Comparison of ENCODE assay signal across 1 cellular context in the genomic region with DNA sequence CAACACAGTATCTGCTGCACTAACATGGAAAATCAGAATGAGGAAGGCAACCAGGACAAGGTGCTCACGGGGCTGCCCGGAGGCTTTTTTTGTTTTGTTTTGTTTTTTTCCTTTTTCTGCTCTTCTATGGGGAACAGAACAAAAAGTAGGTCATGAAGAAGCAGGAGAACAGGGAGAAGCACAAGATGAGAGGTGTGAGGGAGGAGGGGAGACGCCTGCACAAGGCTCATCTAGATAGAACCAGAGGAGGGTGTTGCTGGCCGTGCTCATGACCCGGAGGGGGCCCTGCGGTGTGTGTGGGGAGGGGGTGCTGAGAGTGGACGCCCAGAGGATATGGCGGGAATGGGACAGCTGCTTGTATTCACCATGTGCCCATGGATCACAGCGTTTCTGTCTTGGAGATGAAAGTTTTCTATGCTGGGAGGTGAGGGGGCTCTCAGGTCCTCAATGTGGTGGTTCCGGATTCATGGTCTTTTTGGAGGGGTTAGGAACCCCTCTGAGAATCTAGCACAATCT.
TF ChIP-seq lines count a peak whose summit lies in the region.

No MANE protein-coding gene starts in this region.

TF ChIP-seq in H1, 55 proteins besides CTCF, POLR2A, EP300 and RAD21:
- TF ChIP-seq, protein P1, sequence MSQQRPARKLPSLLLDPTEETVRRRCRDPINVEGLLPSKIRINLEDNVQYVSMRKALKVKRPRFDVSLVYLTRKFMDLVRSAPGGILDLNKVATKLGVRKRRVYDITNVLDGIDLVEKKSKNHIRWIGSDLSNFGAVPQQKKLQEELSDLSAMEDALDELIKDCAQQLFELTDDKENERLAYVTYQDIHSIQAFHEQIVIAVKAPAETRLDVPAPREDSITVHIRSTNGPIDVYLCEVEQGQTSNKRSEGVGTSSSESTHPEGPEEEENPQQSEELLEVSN (IDR thresholded peaks at IDR 0.05) = peak; percentile 44; the same call in 1 of the 2 replicates
- TF ChIP-seq CTBP2 (IDR thresholded peaks at IDR 0.05; ENCODE audit: borderline replicate concordance, insufficient read depth, insufficient read length, low read length) = no peak
TF ChIP-seq in H1: peak in this region for 1.
